8 cellular contexts compared by ENCODE assay signal in the genomic region with DNA sequence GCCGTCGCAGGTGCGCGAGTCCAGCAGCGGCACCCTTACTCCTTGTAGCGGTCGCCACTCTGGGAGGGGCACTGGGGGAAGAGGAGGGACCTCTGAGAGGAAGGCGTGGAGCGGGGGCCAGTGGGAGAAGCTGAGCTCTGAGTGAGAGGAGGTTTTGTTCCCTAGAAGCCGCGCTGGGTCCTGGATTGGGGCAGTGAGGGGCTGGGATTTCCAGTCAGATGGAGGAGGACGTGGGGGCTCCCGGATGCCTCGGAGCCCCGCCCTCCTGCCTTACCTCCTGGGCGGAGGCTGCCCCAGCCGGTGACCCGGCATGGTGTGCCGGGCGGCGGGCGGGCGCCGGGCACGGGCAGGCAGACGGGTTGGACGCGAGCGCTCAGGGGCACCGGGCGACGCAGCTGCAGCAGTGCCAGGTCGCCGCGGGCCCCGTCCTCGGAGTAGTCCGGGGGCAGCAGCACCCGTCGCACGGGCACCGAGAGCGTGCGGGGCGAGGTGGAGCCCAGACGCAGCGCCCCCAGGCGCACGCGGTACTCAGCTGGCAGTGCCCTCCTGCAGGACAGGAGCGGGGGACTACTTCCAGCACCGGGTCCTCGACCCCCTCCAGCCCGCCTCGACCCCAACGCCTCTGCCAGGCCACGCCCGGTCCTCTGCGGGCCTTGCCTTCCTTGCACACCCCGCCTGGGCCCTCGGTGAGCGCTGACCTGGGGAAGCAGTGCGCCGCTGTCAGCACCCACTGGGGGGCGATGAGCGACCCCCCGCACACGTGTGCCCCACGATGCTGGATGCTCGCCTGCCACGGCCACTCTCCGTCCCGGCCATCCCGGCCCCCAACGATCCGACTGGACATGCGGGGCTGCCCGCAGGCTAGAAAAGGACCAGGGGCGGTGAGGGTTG. TPM values are rescaled to one million over a fixed set of nuclear protein-coding genes. Genes with fewer than 3 reads are reported as not detected.
DNase-seq lines count a peak whose midpoint lies in the region; ATAC-seq lines count a peak whose summit lies in the region.
"Had no signal": no experiment of that assay in that cellular context is flagged by ENCODE, and none has a peak within 500 bp of the region (broad histone marks: within the 10 kb centered on the region; RNA-seq: fewer than 3 reads in every experiment).

No MANE protein-coding gene starts in this region.

- peak; percentile 78 for DNase-seq in activated T-cell treated with anti-CD3 and anti-CD28 coated beads, Interleukin-2, amount 50 U/mL, for 24 hours
- DNase-seq in right cardiac atrium (peak in 1 of 3 donors; percentile 49), inferior parietal cortex (ENCODE audit: extremely low spot score) (no peak)
- peak; percentile 64 for DNase-seq in stimulated activated CD8-positive, alpha-beta memory T cell treated with anti-CD3 and anti-CD28 coated beads, Interleukin-4, amount 100 ng/mL, for 48 hours

- H3K36me3 ChIP-seq in HUES6 (ENCODE audit: control insufficient read depth, insufficient read depth, low read length) = no peaks in the 10 kb centered on the region
- H3K36me3 ChIP-seq: ovary had no signal

- H3K27me3 Mint-ChIP-seq in activated T-cell treated with anti-CD3 and anti-CD28 coated beads, Interleukin-2, amount 50 U/mL, for 24 hours = peaks cover 12% of the 10 kb centered on the region

- peak overlapping the region; percentile 77 for H3K4me3 Mint-ChIP-seq in activated T-cell treated with anti-CD3 and anti-CD28 coated beads, Interleukin-2, amount 50 U/mL, for 24 hours

- ATAC-seq in right cardiac atrium (peak in 1 of 2 donors; percentile 41), HG03280 (IDR thresholded peaks at IDR 0.05; ENCODE audit: unreplicated experiment) (no peak), GM21360 (IDR thresholded peaks at IDR 0.05; ENCODE audit: unreplicated experiment) (no peak)

- H3K4me1 ChIP-seq in HUES6 (ENCODE audit: control insufficient read depth, insufficient read depth, low read length) = 0 out of 2 replicates have a peak, but pooled peaks cover 10% of the 10 kb centered on the region
- no peaks in the 10 kb centered on the region for H3K4me1 ChIP-seq in right cardiac atrium (ENCODE audit: control insufficient read depth, insufficient read depth, low read length)

- peak overlapping the region; percentile 92 for H3K27ac Mint-ChIP-seq in activated T-cell treated with anti-CD3 and anti-CD28 coated beads, Interleukin-2, amount 50 U/mL, for 24 hours

- 12% methylated on average over 79 of the region's 79 CpGs for WGBS in right cardiac atrium

- no peaks in the 10 kb centered on the region for H3K9me3 Mint-ChIP-seq in activated T-cell treated with anti-CD3 and anti-CD28 coated beads, Interleukin-2, amount 50 U/mL, for 24 hours

- H3K9ac ChIP-seq in HUES6 (ENCODE audit: low read length) = no peak overlapping the region

- H3K9me3 ChIP-seq in HUES6 (ENCODE audit: control insufficient read depth, insufficient read depth, low read depth, low read length) (no peaks in the 10 kb centered on the region), right cardiac atrium (ENCODE audit: control insufficient read depth, low read length) (no peaks in the 10 kb centered on the region)
- H3K9me3 ChIP-seq: ovary had no signal

- H3K27me3 ChIP-seq in HUES6 (ENCODE audit: control insufficient read depth, insufficient read depth, low read length) = peaks cover 37% of the 10 kb centered on the region
- H3K27me3 ChIP-seq in right cardiac atrium (ENCODE audit: control insufficient read depth, insufficient read depth) = no peaks in the 10 kb centered on the region
- H3K27me3 ChIP-seq: ovary had no signal

- peaks cover 11% of the 10 kb centered on the region for H3K4me1 Mint-ChIP-seq in activated T-cell treated with anti-CD3 and anti-CD28 coated beads, Interleukin-2, amount 50 U/mL, for 24 hours (ENCODE audit: low read depth)

- H3K36me3 Mint-ChIP-seq in activated T-cell treated with anti-CD3 and anti-CD28 coated beads, Interleukin-2, amount 50 U/mL, for 24 hours (ENCODE audit: low read depth) = no peaks in the 10 kb centered on the region

- intact Hi-C loops in right cardiac atrium (cut with DNase I) = no loop called here

- H3K4me3 ChIP-seq in HUES6 (ENCODE audit: low read depth, low read length) (peak overlapping the region; percentile 54), right cardiac atrium (ENCODE audit: low read length) (peak overlapping the region; percentile 12)
- H3K4me3 ChIP-seq: ovary had no signal

- H3K27ac ChIP-seq in HUES6 (ENCODE audit: low read depth, low read length) (no peak overlapping the region), right cardiac atrium (ENCODE audit: low read length) (no peak overlapping the region)
- H3K27ac ChIP-seq: ovary had no signal

RNA-seq across cellular contexts. Expression of gene PRSS33, which starts 2.0 kb away (rescaled TPM):
- total RNA-seq in right cardiac atrium = not detected
- not detected for polyA plus RNA-seq in right cardiac atrium
- polyA plus RNA-seq: ovary had no signal

RNA-seq across cellular contexts. Expression of gene ELOB, which starts 8.3 kb away (rescaled TPM):
- total RNA-seq in right cardiac atrium = 100 to 1,000 TPM; 235 to 320 (median 280) TPM
- polyA plus RNA-seq in right cardiac atrium = 625 TPM

RNA-seq across cellular contexts. Expression of gene PRSS41, which starts 12.9 kb away (rescaled TPM):
- not detected for total RNA-seq in right cardiac atrium
- not detected for polyA plus RNA-seq in right cardiac atrium
- polyA plus RNA-seq: ovary had no signal

RNA-seq across cellular contexts. Expression of gene PRSS21, which starts 31.7 kb away (rescaled TPM):
- not detected for total RNA-seq in right cardiac atrium
- polyA plus RNA-seq in right cardiac atrium = not detected

RNA-seq across cellular contexts. Expression of gene SRRM2, which starts 32.9 kb away (rescaled TPM):
- total RNA-seq in right cardiac atrium = 100 to 1,000 TPM; 299 to 352 (median 320) TPM
- 402 TPM for polyA plus RNA-seq in right cardiac atrium
